In the genomic region with DNA sequence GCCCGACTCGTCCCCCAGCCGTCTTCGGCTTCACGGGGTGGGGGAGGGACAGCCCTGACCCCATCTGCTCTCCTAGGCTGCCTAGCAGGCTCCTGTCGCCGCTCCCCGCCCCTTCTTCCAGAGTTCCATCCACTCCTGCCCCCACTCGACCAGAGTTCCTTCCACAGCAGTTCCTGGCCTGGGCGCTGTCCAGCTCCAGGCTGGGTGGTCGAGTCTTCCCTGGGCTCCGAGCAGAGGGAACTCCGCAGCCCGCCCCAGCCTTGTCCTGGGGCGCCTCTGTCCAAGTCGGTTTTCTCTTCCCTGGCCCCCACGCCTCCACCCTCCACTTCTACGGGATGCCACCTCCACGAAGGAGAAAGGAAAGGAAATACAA, we compare ENCODE assay signal across 15 cellular contexts. TPM values are rescaled to one million over a fixed set of nuclear protein-coding genes. Genes with fewer than 3 reads are reported as not detected.
A peak's percentile ranks its signal among the peaks of the same experiment; 100 is the strongest.
DNase-seq lines count a peak whose midpoint lies in the region; ATAC-seq and TF ChIP-seq lines count a peak whose summit lies in the region.
"Had no signal": no experiment of that assay in that cellular context is flagged by ENCODE, and none has a peak within 500 bp of the region (broad histone marks: within the 10 kb centered on the region; RNA-seq: fewer than 3 reads in every experiment).

No MANE protein-coding gene starts in this region.

- H3K27me3 ChIP-seq in skeletal muscle satellite cell (ENCODE audit: control insufficient read depth, insufficient read depth, low read length) (peaks cover 68% of the 10 kb centered on the region), A673 (replicated peaks; ENCODE audit: insufficient read depth, low read depth, low read length, poor library complexity) (no peaks in the 10 kb centered on the region)

- POLR2A ChIA-PET in HEK293 (lab: Yijun Ruan, JAX) = interaction anchor here (0.5 kb wide), 1 partner anchor 411 kb away, joined by 4 read pairs; a partner anchor contains a TSS
- POLR2A ChIA-PET in A673 (lab: Charles Lee; ENCODE audit: low non-redundant PET) = no interaction called here

- no peaks in the 10 kb centered on the region for H3K4me1 ChIP-seq in HEK293 (ENCODE audit: control insufficient read depth, insufficient read depth, low read length)
- no peaks in the 10 kb centered on the region for H3K4me1 ChIP-seq in skeletal muscle satellite cell (ENCODE audit: control insufficient read depth, insufficient read depth, low read length)
- no peaks in the 10 kb centered on the region for H3K4me1 ChIP-seq in A673 (ENCODE audit: insufficient read depth, low read length, poor library complexity, severe bottlenecking)

- peak; percentile 9 for DNase-seq in amniotic epithelial cell (ENCODE audit: low read depth)
- DNase-seq in iPS-NIHi11 (ENCODE audit: low spot score) = peak; percentile 70
- DNase-seq in A673 (ENCODE audit: low spot score) = no peak
- DNase-seq in activated CD8-positive, alpha-beta memory T cell treated with anti-CD3 and anti-CD28 coated beads, Interleukin-2, amount 10 ng/mL, durations not matched to agents 7 days and 5 days = no peak
- DNase-seq: CD8-positive, alpha-beta memory T cell; dorsolateral prefrontal cortex; GF-D8; naive thymus-derived CD4-positive, alpha-beta T cell; stimulated activated naive CD8-positive, alpha-beta T cell treated with anti-CD3 and anti-CD28 coated beads, Interleukin-15, Interleukin-2, amounts not matched to agents 100 U/mL and 50 U/mL, for 24 hours had no signal

- CTCF ChIA-PET in HEK293 (lab: Yijun Ruan, JAX) (interaction anchor here (0.9 to 2.2 kb wide), 2 partner anchors 9 to 12 kb away, joined by 3 to 7 read pairs; no protein-coding TSS in a partner anchor), A673 (lab: Charles Lee) (no interaction called here)
- CTCF ChIA-PET in activated CD8-positive, alpha-beta memory T cell treated with anti-CD3 and anti-CD28 coated beads, Interleukin-2, amount 10 ng/mL, durations not matched to agents 7 days and 5 days (lab: Charles Lee) = interaction anchor here (0.9 to 1.4 kb wide), 2 partner anchors 14 to 74 kb away, joined by 3 read pairs; no protein-coding TSS in a partner anchor

- TF ChIP-seq CTCF in HEK293 (tag by site-specific recombination; IDR thresholded peaks at IDR 0.05) (no peak), A673 (conservative IDR thresholded peaks at IDR 0.05; ENCODE audit: low read depth, low read length) (no peak)

- H3K9me3 Mint-ChIP-seq in activated CD8-positive, alpha-beta memory T cell treated with anti-CD3 and anti-CD28 coated beads, Interleukin-2, amount 10 ng/mL, durations not matched to agents 7 days and 5 days (ENCODE audit: low read depth) = no peaks in the 10 kb centered on the region
- H3K9me3 Mint-ChIP-seq: CD8-positive, alpha-beta memory T cell had no signal

- intact Hi-C loops in A673 (cut with micrococcal nuclease; ENCODE audit: unreplicated experiment) = no loop called here

- H3K27ac ChIP-seq in HEK293 (ENCODE audit: extremely low read depth, low read depth, low read length) (no peak overlapping the region), A673 (ENCODE audit: low read depth, low read length, poor library complexity, severe bottlenecking) (no peak overlapping the region)
- H3K27ac ChIP-seq: dorsolateral prefrontal cortex had no signal

- H3K36me3 ChIP-seq in HEK293 (ENCODE audit: control insufficient read depth in 2 of 2, insufficient read depth in 1 of 2, low read length in 2 of 2) (no peaks in the 10 kb centered on the region), skeletal muscle satellite cell (ENCODE audit: insufficient read depth, low read length) (no peaks in the 10 kb centered on the region), A673 (ENCODE audit: insufficient read depth, low read length, poor library complexity, severe bottlenecking) (no peaks in the 10 kb centered on the region)

- H3K9ac ChIP-seq in skeletal muscle satellite cell (ENCODE audit: low read depth, low read length) = no peak overlapping the region

- H3K27ac Mint-ChIP-seq in activated CD8-positive, alpha-beta memory T cell treated with anti-CD3 and anti-CD28 coated beads, Interleukin-2, amount 10 ng/mL, durations not matched to agents 7 days and 5 days = no peak overlapping the region
- H3K27ac Mint-ChIP-seq: naive thymus-derived CD4-positive, alpha-beta T cell had no signal

- peak overlapping the region; percentile 41 for H3K4me2 ChIP-seq in skeletal muscle satellite cell (ENCODE audit: low read length)

- no peak for ATAC-seq in HG03442 (IDR thresholded peaks at IDR 0.05; ENCODE audit: unreplicated experiment)
- no peak for ATAC-seq in activated CD8-positive, alpha-beta memory T cell treated with anti-CD3 and anti-CD28 coated beads, Interleukin-2, amount 10 ng/mL, durations not matched to agents 7 days and 5 days
- ATAC-seq: naive thymus-derived CD4-positive, alpha-beta T cell; stimulated activated naive CD8-positive, alpha-beta T cell treated with anti-CD3 and anti-CD28 coated beads, Interleukin-15, Interleukin-2, amounts not matched to agents 100 U/mL and 50 U/mL, for 24 hours had no signal

- H3K9me3 ChIP-seq in HEK293 (ENCODE audit: control insufficient read depth, insufficient read depth, low read depth, low read length) (no peaks in the 10 kb centered on the region), skeletal muscle satellite cell (replicated peaks; ENCODE audit: low read length) (peaks cover 4% of the 10 kb centered on the region), A673 (ENCODE audit: low read depth, low read length, poor library complexity, severe bottlenecking) (no peaks in the 10 kb centered on the region)

- BruUV-seq in A673 (replicated peaks; lab: Mats Ljungman, UMichigan) = no TSS peak

- H3K27me3 Mint-ChIP-seq in activated CD8-positive, alpha-beta memory T cell treated with anti-CD3 and anti-CD28 coated beads, Interleukin-2, amount 10 ng/mL, durations not matched to agents 7 days and 5 days = peaks cover 73% of the 10 kb centered on the region

- no peaks in the 10 kb centered on the region for H3K36me3 Mint-ChIP-seq in activated CD8-positive, alpha-beta memory T cell treated with anti-CD3 and anti-CD28 coated beads, Interleukin-2, amount 10 ng/mL, durations not matched to agents 7 days and 5 days
- H3K36me3 Mint-ChIP-seq: naive thymus-derived CD4-positive, alpha-beta T cell had no signal

- H3K4me3 Mint-ChIP-seq in activated CD8-positive, alpha-beta memory T cell treated with anti-CD3 and anti-CD28 coated beads, Interleukin-2, amount 10 ng/mL, durations not matched to agents 7 days and 5 days = no peak overlapping the region

- no peak overlapping the region for H3K4me3 ChIP-seq in HEK293 (ENCODE audit: low read depth, low read length)
- H3K4me3 ChIP-seq in skeletal muscle satellite cell (ENCODE audit: low read length) = peak overlapping the region; percentile 13
- H3K4me3 ChIP-seq in A673 (ENCODE audit: low read depth, low read length, poor library complexity, severe bottlenecking) = no peak overlapping the region

- peaks cover 7% of the 10 kb centered on the region for H3K4me1 Mint-ChIP-seq in activated CD8-positive, alpha-beta memory T cell treated with anti-CD3 and anti-CD28 coated beads, Interleukin-2, amount 10 ng/mL, durations not matched to agents 7 days and 5 days

TF ChIP-seq in HEK293, 187 proteins besides CTCF, POLR2A, EP300 and RAD21 (continues in another document):
- no peak for TF ChIP-seq ZNF596 (tag by site-specific recombination; IDR thresholded peaks at IDR 0.05)
- TF ChIP-seq, protein P1, sequence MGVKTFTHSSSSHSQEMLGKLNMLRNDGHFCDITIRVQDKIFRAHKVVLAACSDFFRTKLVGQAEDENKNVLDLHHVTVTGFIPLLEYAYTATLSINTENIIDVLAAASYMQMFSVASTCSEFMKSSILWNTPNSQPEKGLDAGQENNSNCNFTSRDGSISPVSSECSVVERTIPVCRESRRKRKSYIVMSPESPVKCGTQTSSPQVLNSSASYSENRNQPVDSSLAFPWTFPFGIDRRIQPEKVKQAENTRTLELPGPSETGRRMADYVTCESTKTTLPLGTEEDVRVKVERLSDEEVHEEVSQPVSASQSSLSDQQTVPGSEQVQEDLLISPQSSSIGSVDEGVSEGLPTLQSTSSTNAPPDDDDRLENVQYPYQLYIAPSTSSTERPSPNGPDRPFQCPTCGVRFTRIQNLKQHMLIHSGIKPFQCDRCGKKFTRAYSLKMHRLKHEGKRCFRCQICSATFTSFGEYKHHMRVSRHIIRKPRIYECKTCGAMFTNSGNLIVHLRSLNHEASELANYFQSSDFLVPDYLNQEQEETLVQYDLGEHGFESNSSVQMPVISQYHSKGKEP (tag by site-specific recombination; IDR thresholded peaks at IDR 0.05) = no peak

RNA-seq across cellular contexts. Expression of a gene that starts 1.4 kb away (rescaled TPM):
- total RNA-seq in skeletal muscle satellite cell (2012; rRNA removed) = under 0.01 TPM in 1 of 2 replicates, not detected in the other
- total RNA-seq in A673 (2021) = not detected in 2 replicates
- total RNA-seq in activated CD8-positive, alpha-beta memory T cell treated with anti-CD3 and anti-CD28 coated beads, Interleukin-2, amount 10 ng/mL, durations not matched to agents 7 days and 5 days = not detected
- total RNA-seq: CD8-positive, alpha-beta memory T cell; kidney epithelial cell; naive thymus-derived CD4-positive, alpha-beta T cell; OCI-LY7 had no signal

RNA-seq across cellular contexts. Expression of a gene that starts 10.1 kb away (rescaled TPM):
- not detected in 2 replicates for total RNA-seq in skeletal muscle satellite cell (2012; rRNA removed)
- total RNA-seq in A673 (2021) = not detected in 2 replicates
- total RNA-seq in activated CD8-positive, alpha-beta memory T cell treated with anti-CD3 and anti-CD28 coated beads, Interleukin-2, amount 10 ng/mL, durations not matched to agents 7 days and 5 days = not detected
- total RNA-seq: CD8-positive, alpha-beta memory T cell; dorsolateral prefrontal cortex; H4; kidney epithelial cell; naive thymus-derived CD4-positive, alpha-beta T cell; OCI-LY7 had no signal

RNA-seq across cellular contexts. Expression of a gene that starts 45.0 kb away (rescaled TPM):
- total RNA-seq in skeletal muscle satellite cell (2012; rRNA removed) = 2.3 and 3.3 TPM in 2 replicates
- 2.6 and 4.0 TPM in 2 replicates for total RNA-seq in A673 (2021)
- under 1 TPM; 0.56 to 0.61 TPM for total RNA-seq in activated CD8-positive, alpha-beta memory T cell treated with anti-CD3 and anti-CD28 coated beads, Interleukin-2, amount 10 ng/mL, durations not matched to agents 7 days and 5 days

RNA-seq across cellular contexts. Expression of a gene that starts 52.1 kb away (rescaled TPM):
- 43.7 and 46.9 TPM in 2 replicates for total RNA-seq in skeletal muscle satellite cell (2012; rRNA removed)
- total RNA-seq in A673 (2021) = 0.24 and 0.50 TPM in 2 replicates
- under 1 TPM; 0.33 to 0.76 TPM for total RNA-seq in activated CD8-positive, alpha-beta memory T cell treated with anti-CD3 and anti-CD28 coated beads, Interleukin-2, amount 10 ng/mL, durations not matched to agents 7 days and 5 days

Comparison
In these comparisons a context has a peak if more than half of its experiments do, and no peak if none do; other contexts are left out.
1. DNase-seq: peak in amniotic epithelial cell (single experiment) and iPS-NIHi11 (single experiment); none in A673 (single experiment) and activated CD8-positive, alpha-beta memory T cell treated with anti-CD3 and anti-CD28 coated beads, Interleukin-2, amount 10 ng/mL, durations not matched to agents 7 days and 5 days (single experiment).